ENCODE assay signal across 8 cellular contexts in the genomic region with DNA sequence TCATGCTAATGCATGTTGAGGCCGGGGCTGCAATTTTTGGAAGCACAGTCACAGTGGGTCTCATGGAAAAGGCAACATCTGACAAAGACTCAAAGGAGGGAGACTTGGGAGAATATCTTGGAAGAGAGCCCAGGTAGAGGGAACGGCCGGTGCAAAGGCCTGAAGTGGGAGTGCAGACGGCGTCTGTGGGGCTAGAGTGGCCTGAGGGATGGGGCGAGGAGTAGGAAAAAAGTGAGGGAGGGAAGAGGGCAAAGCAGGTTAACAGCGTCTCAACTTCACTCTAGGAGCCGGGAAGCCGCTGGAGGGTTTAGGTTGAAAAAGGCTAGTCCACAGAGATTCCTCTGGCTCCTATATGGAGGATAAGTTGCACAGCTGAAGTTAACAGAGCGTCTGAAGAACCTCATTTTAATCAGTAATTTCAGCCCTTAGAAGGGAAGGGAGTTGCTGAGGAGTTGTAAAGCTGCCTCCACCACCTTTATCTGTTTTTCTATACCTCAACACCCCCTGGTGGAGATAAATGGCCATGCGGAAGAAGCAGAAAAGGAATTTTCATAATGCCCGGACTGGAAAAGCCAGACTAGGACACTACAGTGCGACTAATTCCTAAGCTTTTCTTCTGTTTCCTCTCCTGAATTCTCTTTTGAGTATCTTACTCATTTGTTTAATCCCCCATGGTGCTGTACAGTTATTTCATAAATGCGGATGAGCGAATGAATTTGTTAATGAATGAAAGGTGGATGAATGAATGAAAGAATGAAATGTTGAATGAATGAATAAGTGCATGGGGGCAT.
DNase-seq lines count a peak whose midpoint lies in the region; ATAC-seq, FAIRE-seq and TF ChIP-seq lines count a peak whose summit lies in the region.

No MANE protein-coding gene starts in this region.

- H2AFZ ChIP-seq in PC-3 (ENCODE audit: low read length): peak overlapping the region; percentile 83

- H3K27me3 ChIP-seq in PC-3 (ENCODE audit: low read length) (no peaks in the 10 kb centered on the region), adrenal gland (peaks cover 4% of the 10 kb centered on the region), heart right ventricle (peaks cover 0 to 26% (median 8%) of the 10 kb centered on the region in 7 donors), psoas muscle (ENCODE audit: insufficient read depth in 3 of 3, low read length in 2 of 3) (peaks cover 0 to 2% (median 1%) of the 10 kb centered on the region in 3 donors)

- no peaks in the 10 kb centered on the region for H3K9me2 ChIP-seq in PC-3 (replicated peaks; ENCODE audit: low read length)

- H4K20me1 ChIP-seq in PC-3 (ENCODE audit: low read length): no peaks in the 10 kb centered on the region

- TF ChIP-seq CTCF in PC-3 (conservative IDR thresholded peaks at IDR 0.05; ENCODE audit: low read depth, low read length) (peak; percentile 99), adrenal gland (IDR thresholded peaks at IDR 0.05) (peak; percentile 73 to 85 (median 84)), heart right ventricle (IDR thresholded peaks at IDR 0.05) (peak; percentile 56 to 81 (median 78)), psoas muscle (IDR thresholded peaks at IDR 0.05) (peak; percentile 79)

- BruUV-seq in PC-3 (replicated peaks; lab: Mats Ljungman, UMichigan): no TSS peak

- H3K9ac ChIP-seq in PC-3 (ENCODE audit: low read length): peak overlapping the region; percentile 12; the same call in 1 of the 2 replicates

- peak; percentile 87 for FAIRE-seq in GM19239 (lab: Jason Lieb, UNC)

- 23 to 27% (median 26%) methylated on average over 15 of the region's 15 CpGs for WGBS in adrenal gland, 4 donors
- 21 to 22% methylated on average over 15 of the region's 15 CpGs for WGBS in heart right ventricle, 2 donors
- 18 to 23% (median 22%) methylated on average over 15 of the region's 15 CpGs for WGBS in psoas muscle, 3 donors

- CTCF ChIA-PET in PC-3 (lab: Charles Lee): interaction anchor here (0.5 to 1.2 kb wide), 8 partner anchors 13 to 349 kb away, joined by 3 to 10 read pairs (median 4); no protein-coding TSS in a partner anchor

- H3F3A ChIP-seq in PC-3 (ENCODE audit: low read length, unreplicated experiment): no peaks in the 10 kb centered on the region

- POLR2A ChIA-PET in PC-3 (lab: Charles Lee; ENCODE audit: unreplicated experiment): no interaction called here

- H3K79me2 ChIP-seq in PC-3 (ENCODE audit: low read length): no peaks in the 10 kb centered on the region

- H3K4me3 ChIP-seq in Jurkat, Clone E6-1 (ENCODE audit: low read length): no peak overlapping the region
- H3K4me3 ChIP-seq in PC-3 (ENCODE audit: low read length) (peak overlapping the region; percentile 20; the same call in 1 of the 2 replicates), adrenal gland (no peak overlapping the region), heart right ventricle (no peak overlapping the region), psoas muscle (peak overlapping the region; percentile 22)

- ATAC-seq in PC-3 (peak; percentile 82), heart right ventricle (peak in 6 of 8 donors; percentile 38 to 65 (median 54)), psoas muscle (peak; percentile 63 to 81 (median 66)), HG03097 (IDR thresholded peaks at IDR 0.05; ENCODE audit: low FRiP score, unreplicated experiment) (no peak)

- DNase-seq in COLO829 (ENCODE audit: low spot score): peak; percentile 62
- DNase-seq in GM19239 (ENCODE audit: insufficient read length, low spot score): peak; percentile 40
- peak; percentile 33 for DNase-seq in Jurkat, Clone E6-1 (ENCODE audit: low read depth, low spot score)
- peak; percentile 97 for DNase-seq in PC-3
- peak; percentile 56 to 83 (median 58) for DNase-seq in adrenal gland
- DNase-seq in heart right ventricle: peak in 1 of 2 donors; percentile 43
- no peak for DNase-seq in psoas muscle

- H3K36me3 ChIP-seq in PC-3 (ENCODE audit: low read depth, low read length): no peaks in the 10 kb centered on the region
- no peaks in the 10 kb centered on the region for H3K36me3 ChIP-seq in adrenal gland (replicated peaks in 1 of 2)
- no peaks in the 10 kb centered on the region for H3K36me3 ChIP-seq in heart right ventricle
- H3K36me3 ChIP-seq in psoas muscle (ENCODE audit: insufficient read depth in 1 of 2, low read depth in 1 of 2): no peaks in the 10 kb centered on the region

- H3K4me1 ChIP-seq in PC-3 (ENCODE audit: insufficient read depth, low read length) (peaks cover 17% of the 10 kb centered on the region), adrenal gland (replicated peaks in 1 of 2) (no peaks in the 10 kb centered on the region), heart right ventricle (peaks cover 0 to 11% (median 0%) of the 10 kb centered on the region in 9 donors), psoas muscle (peaks cover 4% of the 10 kb centered on the region)

- TF ChIP-seq POLR2A in adrenal gland (IDR thresholded peaks at IDR 0.05): no peak

- H3K9me3 ChIP-seq in PC-3 (ENCODE audit: low read length) (no peaks in the 10 kb centered on the region), adrenal gland (replicated peaks in 1 of 3) (no peaks in the 10 kb centered on the region), heart right ventricle (no peaks in the 10 kb centered on the region), psoas muscle (no peaks in the 10 kb centered on the region)

- intact Hi-C loops in PC-3 (cut with micrococcal nuclease) (loop anchor here (1.0 to 10.0 kb wide), 9 partner anchors 22 to 804 kb away; no protein-coding TSS in a partner anchor), adrenal gland (cut with DNase I) (loop anchor here (5.0 to 10.0 kb wide), 3 partner anchors 204 to 804 kb away; no protein-coding TSS in a partner anchor), heart right ventricle (cut with DNase I) (loop anchor here (1.0 to 10.0 kb wide), 14 partner anchors 64 to 1731 kb away; no protein-coding TSS in a partner anchor), psoas muscle (cut with DNase I) (loop anchor here (2.0 to 10.0 kb wide), 6 partner anchors 184 to 1724 kb away; no protein-coding TSS in a partner anchor)

- peak overlapping the region; percentile 65 for H3K4me2 ChIP-seq in PC-3 (ENCODE audit: low read length)

- peak overlapping the region; percentile 18; the same call in 1 of the 2 replicates for H3K27ac ChIP-seq in PC-3 (ENCODE audit: low read length)
- H3K27ac ChIP-seq in adrenal gland: no peak overlapping the region
- H3K27ac ChIP-seq in heart right ventricle: no peak overlapping the region
- no peak overlapping the region for H3K27ac ChIP-seq in psoas muscle

Comparison
In these comparisons a context has a peak if more than half of its experiments do, and no peak if none do; other contexts are left out.
1. DNase-seq: peak in COLO829 (single experiment), GM19239 (single experiment), Jurkat, Clone E6-1 (single experiment), PC-3 (single experiment) and adrenal gland (7 of 7); none in psoas muscle (0 of 2).
2. H3K4me3 ChIP-seq: peak in PC-3 (single experiment) and psoas muscle (single experiment); none in Jurkat, Clone E6-1 (single experiment), adrenal gland (0 of 4) and heart right ventricle (0 of 10).
3. Peak in every context shown above with its lines, with median percentiles within 50 percentile points of each other: CTCF ChIP-seq.